Comparison of ENCODE assay signal across 8 cellular contexts in the genomic region with DNA sequence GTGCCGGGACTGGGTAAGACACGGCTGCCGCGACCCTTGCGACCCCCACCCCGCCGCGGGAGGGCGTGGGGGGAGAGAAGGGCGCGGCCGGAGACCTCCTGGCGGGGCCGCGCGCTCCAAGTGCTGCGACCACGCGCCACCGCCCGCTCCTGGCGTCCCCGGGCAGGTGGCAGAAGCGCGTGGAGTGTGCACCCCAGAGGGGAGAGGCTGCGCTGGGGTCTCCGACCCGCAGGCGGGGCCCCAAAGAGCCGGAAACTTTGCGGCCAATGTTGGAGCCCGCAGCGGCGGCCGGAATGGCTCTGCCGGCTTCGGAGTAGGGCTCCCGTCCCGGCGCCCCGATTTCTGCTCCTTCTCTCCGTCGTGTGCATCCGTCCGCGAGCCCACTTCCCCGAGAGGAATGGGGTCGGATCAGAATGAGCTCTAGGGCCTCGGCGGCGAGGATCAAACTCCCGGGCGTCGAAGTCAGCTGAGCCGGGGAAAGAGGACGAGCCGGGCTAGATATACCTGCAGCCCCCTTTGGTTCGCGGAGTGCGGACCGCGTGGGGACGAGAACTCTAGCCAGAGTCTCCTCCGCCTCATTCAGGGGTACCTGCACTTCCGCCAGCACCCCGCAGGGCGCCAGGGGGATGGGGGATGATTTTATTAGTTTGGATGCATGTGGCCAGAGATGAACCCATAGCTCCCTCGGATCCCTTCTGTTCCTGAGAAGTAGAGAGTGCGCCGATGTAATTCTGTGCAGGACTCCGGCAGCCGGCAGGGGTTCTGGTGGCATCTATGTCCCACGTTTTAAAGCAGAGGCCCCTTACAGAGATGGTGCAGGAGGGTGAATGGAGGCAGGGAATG. TPM values are rescaled to one million over a fixed set of nuclear protein-coding genes. Genes with fewer than 3 reads are reported as not detected.
A peak's percentile ranks its signal among the peaks of the same experiment; 100 is the strongest.
DNase-seq lines count a peak whose midpoint lies in the region; ATAC-seq, FAIRE-seq and TF ChIP-seq lines count a peak whose summit lies in the region.

No MANE protein-coding gene starts in this region.

- TF ChIP-seq CTCF in A549 (IDR thresholded peaks at IDR 0.05) = peak; percentile 5; the same call in 1 of the 3 replicates
- TF ChIP-seq CTCF in HepG2 (CRISPR knock-in tag; IDR thresholded peaks at IDR 0.05) = no peak

- DNase-seq in A549 (ENCODE audit: low read depth in 1 of 2, low spot score in 1 of 2) (peak in 1 of 2 experiments; percentile 40), HEK293T (ENCODE audit: extremely low spot score) (no peak), HepG2 (ENCODE audit: low spot score) (no peak), ureter (ENCODE audit: low spot score) (no peak)
- no peak for DNase-seq in activated effector memory CD4-positive, alpha-beta T cell treated with Interleukin-2 at 50 U/mL for 16 hours
- no peak for DNase-seq in central memory CD4-positive, alpha-beta T cell

- TF ChIP-seq RAD21 in A549 (conservative IDR thresholded peaks at IDR 0.05 in 1 of 2, IDR thresholded peaks at IDR 0.05 in 1 of 2) = no peak
- no peak for TF ChIP-seq RAD21 in HepG2 (CRISPR knock-in tag; IDR thresholded peaks at IDR 0.05)

- no peaks in the 10 kb centered on the region for H3K36me3 Mint-ChIP-seq in activated naive CD4-positive, alpha-beta T cell treated with anti-CD3 and anti-CD28 coated beads, Interleukin-2, amount 50 U/mL, for 24 hours

- intact Hi-C loops in HepG2 (cut with micrococcal nuclease; ENCODE audit: unreplicated experiment) = loop anchor here (10.0 kb wide), 1 partner anchor 125 kb away; no protein-coding TSS in a partner anchor

- H3K4me3 Mint-ChIP-seq in activated naive CD4-positive, alpha-beta T cell treated with anti-CD3 and anti-CD28 coated beads, Interleukin-2, amount 50 U/mL, for 24 hours = peak overlapping the region; percentile 77

- peaks cover 34% of the 10 kb centered on the region for H3K27me3 Mint-ChIP-seq in activated naive CD4-positive, alpha-beta T cell treated with anti-CD3 and anti-CD28 coated beads, Interleukin-2, amount 50 U/mL, for 24 hours

- POLR2A ChIA-PET in A549 (lab: Yijun Ruan, JAX) (interaction anchor here (0.5 to 0.6 kb wide), 3 partner anchors 298 to 1185 kb away, joined by 3 to 4 read pairs (median 3); no protein-coding TSS in a partner anchor), HEK293T (lab: Yijun Ruan, JAX) (interaction anchor here (1.0 to 2.5 kb wide), 2 partner anchors 59 to 141 kb away, joined by 3 to 8 read pairs; partner anchors contain the start of gene PARP1), HepG2 (lab: Yijun Ruan, JAX) (no interaction called here)

- no peak for TF ChIP-seq EP300 in A549 (IDR thresholded peaks at IDR 0.05)
- TF ChIP-seq EP300 in HepG2 (IDR thresholded peaks at IDR 0.05; ENCODE audit: low read depth in 2 of 2, low read length in 2 of 2) = no peak
- no peak for TF ChIP-seq EP300 in HepG2 (CRISPR knock-in tag; IDR thresholded peaks at IDR 0.05; ENCODE audit: borderline replicate concordance)

- no peak for FAIRE-seq in A549 (lab: Jason Lieb, UNC)
- no peak for FAIRE-seq in HepG2 (lab: Jason Lieb, UNC)

- H3K79me2 ChIP-seq in HepG2 (ENCODE audit: insufficient read depth, low read length) = no peaks in the 10 kb centered on the region

- H3K4me1 ChIP-seq in A549 = peaks cover 19% of the 10 kb centered on the region
- H3K4me1 ChIP-seq in HepG2 (ENCODE audit: insufficient read depth, low read length) = peaks cover 23% of the 10 kb centered on the region
- no peaks in the 10 kb centered on the region for H3K4me1 ChIP-seq in thymus (ENCODE audit: control insufficient read depth, insufficient read depth, low read length)

- H3K4me2 ChIP-seq in A549 (peak overlapping the region; percentile 99), HepG2 (ENCODE audit: low read depth, low read length) (peak overlapping the region; percentile 64)

- H3K4me3 ChIP-seq in A549 (peak overlapping the region; percentile 45), HepG2 (replicated peaks in 1 of 3; ENCODE audit: insufficient read depth in 1 of 3, low read depth in 2 of 3, low read length in 3 of 3) (peak overlapping the region in 1 of 3 experiments; percentile 51; a peak in 1 of 6 replicates), thymus (ENCODE audit: low read length) (peak overlapping the region; percentile 46)

- H3K27me3 ChIP-seq in HepG2 (ENCODE audit: control insufficient read depth in 1 of 2, insufficient read depth in 2 of 2, low read length in 2 of 2) = peaks cover 7 to 50% of the 10 kb centered on the region in 2 experiments
- H3K27me3 ChIP-seq in thymus (ENCODE audit: control insufficient read depth, insufficient read depth) = peaks cover 45% of the 10 kb centered on the region

- no peak overlapping the region for H2AFZ ChIP-seq in HepG2 (ENCODE audit: low read length)

- H3K9ac ChIP-seq in HepG2 (ENCODE audit: insufficient read depth, low read depth, low read length) = no peak overlapping the region

- in situ Hi-C loops in HepG2 (cut with HindIII; ENCODE audit: extremely low pct_ligation_motif_present, low pct_unique_long_range_greater_than_20kb) = loop anchor here (10.0 kb wide), 2 partner anchors 65 to 125 kb away; no protein-coding TSS in a partner anchor

- H3K4me1 Mint-ChIP-seq in activated naive CD4-positive, alpha-beta T cell treated with anti-CD3 and anti-CD28 coated beads, Interleukin-2, amount 50 U/mL, for 24 hours = peaks cover 15% of the 10 kb centered on the region

- no peaks in the 10 kb centered on the region for H3K9me3 Mint-ChIP-seq in activated naive CD4-positive, alpha-beta T cell treated with anti-CD3 and anti-CD28 coated beads, Interleukin-2, amount 50 U/mL, for 24 hours

- H3K36me3 ChIP-seq in HepG2 (replicated peaks in 1 of 2; ENCODE audit: control insufficient read depth in 1 of 2, insufficient read depth in 2 of 2, low read length in 2 of 2) = no peaks in the 10 kb centered on the region
- H3K36me3 ChIP-seq in thymus (ENCODE audit: control insufficient read depth, insufficient read depth) = no peaks in the 10 kb centered on the region

- H4K20me1 ChIP-seq in HepG2 (ENCODE audit: insufficient read depth, low read length) = no peaks in the 10 kb centered on the region

- peak overlapping the region in 1 of 2 experiments; percentile 39; a peak in 2 of 6 replicates for H3K27ac ChIP-seq in A549
- no peak overlapping the region for H3K27ac ChIP-seq in HepG2 (ENCODE audit: extremely low read length, insufficient read depth, low read length)
- H3K27ac ChIP-seq in thymus (ENCODE audit: low read depth) = no peak overlapping the region

- ATAC-seq in A549 (peak; percentile 30 to 56; a peak in 5 of 6 replicates), HepG2 (peak; percentile 23)

- H3K27ac Mint-ChIP-seq in activated naive CD4-positive, alpha-beta T cell treated with anti-CD3 and anti-CD28 coated beads, Interleukin-2, amount 50 U/mL, for 24 hours = no peak overlapping the region

- 8% methylated on average over 33 of the region's 73 CpGs for WGBS in A549 (ENCODE audit: missing lambda C conversion rate)
- WGBS in HepG2 (ENCODE audit: low lambda C conversion rate) = 0% methylated on average over 6 of the region's 73 CpGs
- WGBS in thymus = 1% methylated on average over 73 of the region's 73 CpGs

- no TSS peak for BruUV-seq in HepG2 (replicated peaks; lab: Mats Ljungman, UMichigan)

- no peak for TF ChIP-seq POLR2A in A549 (IDR thresholded peaks at IDR 0.05; ENCODE audit: low read length)
- TF ChIP-seq POLR2A in HepG2 (IDR thresholded peaks at IDR 0.05; ENCODE audit: insufficient read depth in 1 of 2, low read depth in 2 of 2, low read length in 2 of 2) = no peak

- CTCF ChIA-PET in A549 (lab: Yijun Ruan, JAX) (interaction anchor here (0.8 to 5.7 kb wide), 12 partner anchors 12 to 234 kb away, joined by 3 to 36 read pairs (median 6); no protein-coding TSS in a partner anchor), HEK293T (lab: Yijun Ruan, JAX) (interaction anchor here (1.0 to 1.7 kb wide), 2 partner anchors 59 to 141 kb away, joined by 3 to 7 read pairs; partner anchors contain the start of gene PARP1), HepG2 (lab: Yijun Ruan, JAX; ENCODE audit: low intra/inter-chr PET ratio, low total read pairs) (no interaction called here)

- H3K9me3 ChIP-seq in A549 = no peaks in the 10 kb centered on the region
- H3K9me3 ChIP-seq in HepG2 (ENCODE audit: low read length) = no peaks in the 10 kb centered on the region
- no peaks in the 10 kb centered on the region for H3K9me3 ChIP-seq in thymus (ENCODE audit: control insufficient read depth)

TF ChIP-seq in A549, 52 proteins besides CTCF, POLR2A, EP300 and RAD21 (continues in another document):
- no peak for TF ChIP-seq POLR2AphosphoS2 (conservative IDR thresholded peaks at IDR 0.05; ENCODE audit: low read length)

TF ChIP-seq in HEK293T, 16 proteins besides CTCF, POLR2A, EP300 and RAD21 (continues in another document):
- peak; percentile 82 for TF ChIP-seq L3MBTL2 (conservative IDR thresholded peaks at IDR 0.05)

RNA-seq across cellular contexts. Expression of gene STUM, which starts 0.8 kb away (rescaled TPM):
- polyA plus RNA-seq in A549 (2011; rRNA removed) (not detected in 2 replicates), A549 (2017; fragmentation: RNase III; extraction: RNeasy Plus Mini Kit Qiagen cat#74134 plus additional on column Dnase treatment) (not detected in 3 replicates), HepG2 (2011; rRNA removed) (not detected in 2 replicates), thymus (1.0 TPM)
- polyA plus RNA-seq in A549 (2012; cell fraction: cytosol; rRNA removed) = not detected in 2 replicates
- polyA plus RNA-seq in A549 (2012; cell fraction: nucleus; rRNA removed) = not detected in 2 replicates
- not detected in 2 replicates for polyA minus RNA-seq in A549 (2011; rRNA and poly(A)+ RNA removed)
- total RNA-seq in HepG2 (2016; rRNA removed; fragmentation: Illumina TruSeq; extraction: Trizol) (not detected in 2 replicates), ureter (2.8 TPM)
- not detected in 2 replicates for total RNA-seq in HepG2 (2016; cell fraction: cytosol; rRNA removed; fragmentation: Illumina TruSeq; extraction: Trizol; ENCODE audit: low read depth)
- total RNA-seq in HepG2 (2016; cell fraction: insoluble cytoplasmic fraction; rRNA removed; fragmentation: Illumina TruSeq; extraction: Trizol) = not detected in 2 replicates
- not detected in 2 replicates for total RNA-seq in HepG2 (2016; cell fraction: membrane; rRNA removed; fragmentation: Illumina TruSeq; extraction: Trizol)
- not detected in 2 replicates for total RNA-seq in HepG2 (2016; cell fraction: nucleus; rRNA removed; fragmentation: Illumina TruSeq; extraction: Trizol)
- polyA plus RNA-seq in HepG2 (2011; cell fraction: cytosol; rRNA removed) = not detected in 2 replicates
- polyA plus RNA-seq in HepG2 (2011; cell fraction: nucleus; rRNA removed) = 0.02 TPM in 2 replicates
- 0.01 TPM in 1 of 2 replicates, not detected in the other for polyA plus RNA-seq in HepG2 (2012)
- not detected in 2 replicates for polyA plus RNA-seq in HepG2 (2016; cell fraction: cytosol; fragmentation: Illumina TruSeq; extraction: Trizol; ENCODE audit: low read depth)
- not detected in 2 replicates for polyA plus RNA-seq in HepG2 (2016; cell fraction: insoluble cytoplasmic fraction; fragmentation: Illumina TruSeq; extraction: Trizol; ENCODE audit: low read depth)
- not detected in 2 replicates for polyA plus RNA-seq in HepG2 (2016; cell fraction: membrane; fragmentation: Illumina TruSeq; extraction: Trizol; ENCODE audit: low read depth)
- polyA plus RNA-seq in HepG2 (2016; cell fraction: nucleus; fragmentation: Illumina TruSeq; extraction: Trizol; ENCODE audit: insufficient read depth, low read depth) = not detected in 2 replicates
- polyA minus RNA-seq in HepG2 (2011; rRNA and poly(A)+ RNA removed; ENCODE audit: low replicate concordance) = not detected in 2 replicates
- polyA minus RNA-seq in HepG2 (2011; cell fraction: cytosol; rRNA and poly(A)+ RNA removed) = not detected in 2 replicates
- polyA minus RNA-seq in HepG2 (2011; cell fraction: nucleus; rRNA and poly(A)+ RNA removed) = 0.13 TPM in 1 of 2 replicates, not detected in the other

Comparison
In these comparisons a context has a peak if more than half of its experiments do, and no peak if none do; other contexts are left out.
1. Of the 38 proteins assayed by ChIP-seq in both HepG2 and A549: peak only in HepG2: none; only in A549: CTCF and RNF2; in both: none; in neither: 36.